16 cellular contexts compared by ENCODE assay signal in the genomic region with DNA sequence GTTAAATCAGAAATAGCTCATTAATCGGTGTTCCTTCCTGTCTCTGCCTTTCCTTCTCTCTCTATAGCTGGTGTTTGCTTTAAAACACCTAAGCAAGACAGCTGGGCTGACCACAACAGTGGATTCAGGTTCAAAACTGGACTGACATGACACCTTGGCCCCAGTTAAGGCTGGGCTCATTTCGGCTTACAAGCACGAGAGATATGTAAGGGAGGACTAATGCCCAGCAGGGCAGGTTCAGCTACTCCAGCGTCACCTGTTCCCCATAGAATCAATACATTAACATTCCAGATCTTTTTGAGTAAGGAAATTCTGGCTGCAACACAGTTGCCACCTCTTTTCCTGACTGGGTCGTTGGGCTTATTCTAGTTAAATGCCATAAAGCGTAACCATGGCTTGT.
"Had no signal": no experiment of that assay in that cellular context is flagged by ENCODE, and none has a peak within 500 bp of the region (broad histone marks: within the 10 kb centered on the region; RNA-seq: fewer than 3 reads in every experiment).

No MANE protein-coding gene starts in this region.

- H3K4me3 ChIP-seq: adrenal gland, prostate gland, skin epidermis, tibial nerve had no signal

- H3K36me3 ChIP-seq: adrenal gland, prostate gland, tibial nerve had no signal

- H3K4me1 ChIP-seq: prostate gland had no signal

- DNase-seq: activated CD4-positive, CD25-positive, alpha-beta regulatory T cell treated with anti-CD3 and anti-CD28 coated beads, Interleukin-2, amount 50 U/mL, for 72 hours; activated naive CD4-positive, alpha-beta T cell treated with anti-CD3 and anti-CD28 coated beads, Interleukin-2, amount 10 ng/mL, durations not matched to agents 7 days and 5 days; adrenal gland; left ventricle myocardium superior; occipital lobe; right cardiac atrium; stimulated activated CD4-positive, alpha-beta T cell treated with anti-CD3 and anti-CD28 coated beads, Interleukin-4, amount 100 ng/mL, for 24 hours; stimulated activated naive CD4-positive, alpha-beta T cell; T-helper 9 cell had no signal

- H3K4me3 Mint-ChIP-seq: activated naive CD4-positive, alpha-beta T cell treated with anti-CD3 and anti-CD28 coated beads, Interleukin-2, amount 10 ng/mL, durations not matched to agents 7 days and 5 days; memory B cell; natural killer cell treated with Interleukin-12 subunit alpha and Interleukin-12 subunit beta and Interleukin-15 and Interleukin-18, amount 100 ng/mL, for 72 hours had no signal

- H3K27ac ChIP-seq: adrenal gland, prostate gland, skin epidermis had no signal

- H3K27ac Mint-ChIP-seq: activated naive CD4-positive, alpha-beta T cell treated with anti-CD3 and anti-CD28 coated beads, Interleukin-2, amount 10 ng/mL, durations not matched to agents 7 days and 5 days; activated T-helper 2 cell treated with anti-CD3 and anti-CD28 coated beads, Interferon-gamma antibody, Interleukin-2, Interleukin-4, amounts not matched to agents 10 μg/mL and 5 μg/mL and 100 μg/mL, durations not matched to agents 14 hours and 24 hours and 36 hours; natural killer cell treated with Interleukin-12 subunit alpha and Interleukin-12 subunit beta and Interleukin-15 and Interleukin-18, amount 100 ng/mL, for 72 hours had no signal

- H3K36me3 Mint-ChIP-seq: natural killer cell treated with Interleukin-12 subunit alpha and Interleukin-12 subunit beta and Interleukin-15 and Interleukin-18, amount 100 ng/mL, for 72 hours had no signal

- H3K9me3 ChIP-seq: adrenal gland, prostate gland, tibial nerve had no signal

- ATAC-seq: esophagus mucosa; left ventricle myocardium superior; natural killer cell treated with Interleukin-12 subunit alpha and Interleukin-12 subunit beta and Interleukin-15 and Interleukin-18, amount 100 ng/mL, for 72 hours; right cardiac atrium had no signal

- H3K4me1 Mint-ChIP-seq: activated naive CD4-positive, alpha-beta T cell treated with anti-CD3 and anti-CD28 coated beads, Interleukin-2, amount 10 ng/mL, durations not matched to agents 7 days and 5 days had no signal

- H3K27me3 Mint-ChIP-seq: activated naive CD4-positive, alpha-beta T cell treated with anti-CD3 and anti-CD28 coated beads, Interleukin-2, amount 10 ng/mL, durations not matched to agents 7 days and 5 days; memory B cell; natural killer cell treated with Interleukin-12 subunit alpha and Interleukin-12 subunit beta and Interleukin-15 and Interleukin-18, amount 100 ng/mL, for 72 hours had no signal

- H3K9me3 Mint-ChIP-seq: activated naive CD4-positive, alpha-beta T cell treated with anti-CD3 and anti-CD28 coated beads, Interleukin-2, amount 10 ng/mL, durations not matched to agents 7 days and 5 days; activated T-helper 2 cell treated with anti-CD3 and anti-CD28 coated beads, Interferon-gamma antibody, Interleukin-2, Interleukin-4, amounts not matched to agents 10 μg/mL and 5 μg/mL and 100 μg/mL, durations not matched to agents 14 hours and 24 hours and 36 hours; natural killer cell treated with Interleukin-12 subunit alpha and Interleukin-12 subunit beta and Interleukin-15 and Interleukin-18, amount 100 ng/mL, for 72 hours had no signal

- H3K27me3 ChIP-seq: adrenal gland, tibial nerve had no signal
